ENCODE assay signal across 8 cellular contexts in the genomic region with DNA sequence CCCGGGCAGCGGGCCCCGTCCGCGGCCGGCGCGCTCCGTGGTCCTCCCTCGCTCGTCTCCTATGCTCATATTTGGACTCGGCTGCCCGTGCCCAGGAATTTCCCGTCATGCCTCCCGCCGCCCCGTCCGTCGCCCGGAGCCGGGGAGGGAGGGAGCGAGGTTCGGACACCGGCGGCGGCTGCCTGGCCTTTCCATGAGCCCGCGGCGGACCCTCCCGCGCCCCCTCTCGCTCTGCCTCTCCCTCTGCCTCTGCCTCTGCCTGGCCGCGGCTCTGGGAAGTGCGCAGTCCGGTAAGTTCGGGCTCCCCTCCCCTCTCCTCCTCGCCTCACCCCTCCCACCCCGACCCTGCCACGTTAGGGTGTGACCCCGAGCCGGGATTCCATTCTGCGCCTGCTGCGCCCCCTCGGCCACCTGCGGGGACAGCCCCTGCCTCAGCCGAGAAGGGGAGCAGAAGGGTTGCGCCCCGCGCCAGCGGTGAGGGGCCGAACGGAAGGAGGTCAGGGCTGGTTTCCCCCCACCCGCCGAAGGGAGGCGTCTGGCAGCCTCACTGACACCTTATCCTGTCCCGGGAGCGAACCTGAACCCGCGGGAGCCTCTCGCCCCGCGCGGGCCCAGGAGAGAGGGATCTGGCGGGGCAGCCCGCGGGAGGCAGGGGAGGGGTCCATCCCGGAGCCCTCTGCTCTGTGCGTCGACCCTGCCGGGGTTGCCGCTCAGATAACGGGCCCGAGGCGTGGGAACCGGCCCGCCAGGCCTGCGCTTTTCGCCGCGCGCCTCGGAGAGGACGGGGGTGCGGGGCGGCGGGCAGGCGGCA. TPM values are rescaled to one million over a fixed set of nuclear protein-coding genes. Genes with fewer than 3 reads are reported as not detected.
A peak's percentile ranks its signal among the peaks of the same experiment; 100 is the strongest.
DNase-seq lines count a peak whose midpoint lies in the region; ATAC-seq and TF ChIP-seq lines count a peak whose summit lies in the region.

A gene (plus strand): TSS at position 108 of the 811 bp plus-strand sequence. CDS start 29,897 bp downstream, outside the sequence.

- no peaks in the 10 kb centered on the region for H4K20me1 ChIP-seq in SU-DHL-6 (ENCODE audit: low read depth, low read length)

- peak within 1 kb of the TSS; percentile 81 for H2AFZ ChIP-seq in SU-DHL-6 (ENCODE audit: low read depth, low read length, severe bottlenecking)

- in situ Hi-C loops in GM13976 (cut with MboI; ENCODE audit: low sequenced_read_pairs, unreplicated experiment), result no loop called here

- no peaks in the 10 kb centered on the region for H3K9me3 Mint-ChIP-seq in stimulated activated effector memory CD8-positive, alpha-beta T cell treated with anti-CD3 and anti-CD28 coated beads, Interleukin-12 subunit alpha, Interleukin-12 subunit beta, amount 100 ng/mL, for 72 hours

- no peaks in the 10 kb centered on the region for H3F3A ChIP-seq in SU-DHL-6 (ENCODE audit: insufficient read depth)

- no peaks in the 10 kb centered on the region for H3K9me2 ChIP-seq in SU-DHL-6 (replicated peaks; ENCODE audit: insufficient read depth, low read length)

- H3K27ac ChIP-seq in AG04450 (ENCODE audit: low read depth, low read length) (peak within 1 kb of the TSS; percentile 88), SU-DHL-6 (ENCODE audit: low read depth, low read length) (no peak within 1 kb of the TSS)

- CTCF ChIA-PET in AG04450 (lab: Charles Lee), result no interaction called here

- H3K4me2 ChIP-seq in SU-DHL-6 (ENCODE audit: low read depth, low read length, poor library complexity, severe bottlenecking), result peak within 1 kb of the TSS; percentile 52

- peak within 1 kb of the TSS; percentile 34 for H3K4me3 Mint-ChIP-seq in stimulated activated effector memory CD8-positive, alpha-beta T cell treated with anti-CD3 and anti-CD28 coated beads, Interleukin-12 subunit alpha, Interleukin-12 subunit beta, amount 100 ng/mL, for 72 hours

- H3K9me3 ChIP-seq in AG04450 (ENCODE audit: control insufficient read depth, insufficient read depth, low read length) (peaks cover 4% of the 10 kb centered on the region; the same call in 1 of the 2 replicates), SU-DHL-6 (ENCODE audit: insufficient read depth, low read length) (no peaks in the 10 kb centered on the region)

- H3K27ac Mint-ChIP-seq in stimulated activated effector memory CD8-positive, alpha-beta T cell treated with anti-CD3 and anti-CD28 coated beads, Interleukin-12 subunit alpha, Interleukin-12 subunit beta, amount 100 ng/mL, for 72 hours, result no peak within 1 kb of the TSS

- H3K79me2 ChIP-seq in SU-DHL-6 (ENCODE audit: insufficient read depth, low read length), result no peaks in the 10 kb centered on the region

- no peaks in the 10 kb centered on the region for H3K36me3 Mint-ChIP-seq in stimulated activated effector memory CD8-positive, alpha-beta T cell treated with anti-CD3 and anti-CD28 coated beads, Interleukin-12 subunit alpha, Interleukin-12 subunit beta, amount 100 ng/mL, for 72 hours

- POLR2A ChIA-PET in AG04450 (lab: Yijun Ruan, JAX), result no interaction called here

- ATAC-seq in HG03045 (IDR thresholded peaks at IDR 0.05; ENCODE audit: unreplicated experiment), result peak; percentile 51
- ATAC-seq in stimulated activated effector memory CD8-positive, alpha-beta T cell treated with anti-CD3 and anti-CD28 coated beads, Interleukin-12 subunit alpha, Interleukin-12 subunit beta, amount 100 ng/mL, for 72 hours, result peak; percentile 68

- H3K4me3 ChIP-seq in AG04450 (ENCODE audit: low read depth, low read length), result peak within 1 kb of the TSS; percentile 82
- peak within 1 kb of the TSS; percentile 55 for H3K4me3 ChIP-seq in SU-DHL-6 (ENCODE audit: insufficient read depth, low read length, poor library complexity, severe bottlenecking)

- DNase-seq in AG04450 (ENCODE audit: low read depth, low spot score) (peak; percentile 37), GM13976 (ENCODE audit: low spot score) (peak; percentile 83), dermis blood vessel endothelial cell (peak; percentile 75), left kidney (ENCODE audit: low read depth, low spot score) (peak; percentile 92), SKM-1 treated with dmso at 0.1 percent for 144 hours (lab: John Stamatoyannopoulos, UW; ENCODE audit: unreplicated experiment) (no peak)
- peak in 1 of 2 donors; percentile 55 for DNase-seq in stimulated activated effector memory CD8-positive, alpha-beta T cell treated with anti-CD3 and anti-CD28 coated beads, Interleukin-12 subunit alpha, Interleukin-12 subunit beta, amount 100 ng/mL, for 72 hours (ENCODE audit: low spot score in 2 of 2)

- H3K36me3 ChIP-seq in SU-DHL-6 (ENCODE audit: low read length), result no peaks in the 10 kb centered on the region

- peak within 1 kb of the TSS; percentile 43 for H3K9ac ChIP-seq in SU-DHL-6 (ENCODE audit: low read length)

- H3K27me3 ChIP-seq in AG04450 (ENCODE audit: control insufficient read depth, insufficient read depth, low read length) (no peaks in the 10 kb centered on the region), SU-DHL-6 (ENCODE audit: low read length) (no peaks in the 10 kb centered on the region)

- TF ChIP-seq CTCF in AG04450 (IDR thresholded peaks at IDR 0.05; ENCODE audit: low read depth, low read length), result no peak
- peak; percentile 35 for TF ChIP-seq CTCF in GM13976 (IDR thresholded peaks at IDR 0.05; ENCODE audit: borderline replicate concordance, control extremely low read depth, extremely low read depth, insufficient read depth, missing control alignments)
- no peak for TF ChIP-seq CTCF in SU-DHL-6 (IDR thresholded peaks at IDR 0.05; ENCODE audit: insufficient read depth, low read length, poor library complexity, severe bottlenecking)

- peaks cover 5% of the 10 kb centered on the region for H3K4me1 Mint-ChIP-seq in stimulated activated effector memory CD8-positive, alpha-beta T cell treated with anti-CD3 and anti-CD28 coated beads, Interleukin-12 subunit alpha, Interleukin-12 subunit beta, amount 100 ng/mL, for 72 hours

RNA-seq across cellular contexts. Expression of the gene that starts here (rescaled TPM):
- polyA plus RNA-seq in AG04450 (2011; rRNA removed), result 60.9 and 75.6 TPM in 2 replicates
- polyA minus RNA-seq in AG04450 (2011; rRNA and poly(A)+ RNA removed), result 76.5 and 78.1 TPM in 2 replicates
- total RNA-seq in dermis blood vessel endothelial cell, result 40.0 and 67.5 TPM in 2 replicates
